ENCODE assay signal across 1 cellular context in the genomic region with DNA sequence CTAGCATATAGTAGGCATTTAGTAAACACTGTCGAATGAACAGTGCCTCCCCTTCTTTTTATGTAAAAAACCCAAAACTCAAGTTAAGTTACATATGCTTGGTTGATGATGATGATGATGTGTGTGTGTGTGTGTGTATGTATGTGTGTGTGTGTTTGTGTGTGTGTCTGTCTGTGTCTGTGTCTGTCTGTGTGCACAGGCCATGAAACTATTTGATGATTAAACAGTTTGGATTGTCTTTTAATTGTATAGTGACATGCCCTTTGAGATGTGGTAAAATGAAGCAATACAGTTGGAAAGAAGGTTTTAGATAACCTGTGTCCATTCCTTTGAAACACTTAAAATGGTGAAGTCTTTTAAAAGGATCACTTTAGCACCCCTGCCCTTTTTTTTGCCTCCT.
TF ChIP-seq lines count a peak whose summit lies in the region.

No MANE protein-coding gene starts in this region.

TF ChIP-seq in GM23338, 12 proteins besides CTCF, POLR2A, EP300 and RAD21 (continued from another document):
- TF ChIP-seq, protein P1, sequence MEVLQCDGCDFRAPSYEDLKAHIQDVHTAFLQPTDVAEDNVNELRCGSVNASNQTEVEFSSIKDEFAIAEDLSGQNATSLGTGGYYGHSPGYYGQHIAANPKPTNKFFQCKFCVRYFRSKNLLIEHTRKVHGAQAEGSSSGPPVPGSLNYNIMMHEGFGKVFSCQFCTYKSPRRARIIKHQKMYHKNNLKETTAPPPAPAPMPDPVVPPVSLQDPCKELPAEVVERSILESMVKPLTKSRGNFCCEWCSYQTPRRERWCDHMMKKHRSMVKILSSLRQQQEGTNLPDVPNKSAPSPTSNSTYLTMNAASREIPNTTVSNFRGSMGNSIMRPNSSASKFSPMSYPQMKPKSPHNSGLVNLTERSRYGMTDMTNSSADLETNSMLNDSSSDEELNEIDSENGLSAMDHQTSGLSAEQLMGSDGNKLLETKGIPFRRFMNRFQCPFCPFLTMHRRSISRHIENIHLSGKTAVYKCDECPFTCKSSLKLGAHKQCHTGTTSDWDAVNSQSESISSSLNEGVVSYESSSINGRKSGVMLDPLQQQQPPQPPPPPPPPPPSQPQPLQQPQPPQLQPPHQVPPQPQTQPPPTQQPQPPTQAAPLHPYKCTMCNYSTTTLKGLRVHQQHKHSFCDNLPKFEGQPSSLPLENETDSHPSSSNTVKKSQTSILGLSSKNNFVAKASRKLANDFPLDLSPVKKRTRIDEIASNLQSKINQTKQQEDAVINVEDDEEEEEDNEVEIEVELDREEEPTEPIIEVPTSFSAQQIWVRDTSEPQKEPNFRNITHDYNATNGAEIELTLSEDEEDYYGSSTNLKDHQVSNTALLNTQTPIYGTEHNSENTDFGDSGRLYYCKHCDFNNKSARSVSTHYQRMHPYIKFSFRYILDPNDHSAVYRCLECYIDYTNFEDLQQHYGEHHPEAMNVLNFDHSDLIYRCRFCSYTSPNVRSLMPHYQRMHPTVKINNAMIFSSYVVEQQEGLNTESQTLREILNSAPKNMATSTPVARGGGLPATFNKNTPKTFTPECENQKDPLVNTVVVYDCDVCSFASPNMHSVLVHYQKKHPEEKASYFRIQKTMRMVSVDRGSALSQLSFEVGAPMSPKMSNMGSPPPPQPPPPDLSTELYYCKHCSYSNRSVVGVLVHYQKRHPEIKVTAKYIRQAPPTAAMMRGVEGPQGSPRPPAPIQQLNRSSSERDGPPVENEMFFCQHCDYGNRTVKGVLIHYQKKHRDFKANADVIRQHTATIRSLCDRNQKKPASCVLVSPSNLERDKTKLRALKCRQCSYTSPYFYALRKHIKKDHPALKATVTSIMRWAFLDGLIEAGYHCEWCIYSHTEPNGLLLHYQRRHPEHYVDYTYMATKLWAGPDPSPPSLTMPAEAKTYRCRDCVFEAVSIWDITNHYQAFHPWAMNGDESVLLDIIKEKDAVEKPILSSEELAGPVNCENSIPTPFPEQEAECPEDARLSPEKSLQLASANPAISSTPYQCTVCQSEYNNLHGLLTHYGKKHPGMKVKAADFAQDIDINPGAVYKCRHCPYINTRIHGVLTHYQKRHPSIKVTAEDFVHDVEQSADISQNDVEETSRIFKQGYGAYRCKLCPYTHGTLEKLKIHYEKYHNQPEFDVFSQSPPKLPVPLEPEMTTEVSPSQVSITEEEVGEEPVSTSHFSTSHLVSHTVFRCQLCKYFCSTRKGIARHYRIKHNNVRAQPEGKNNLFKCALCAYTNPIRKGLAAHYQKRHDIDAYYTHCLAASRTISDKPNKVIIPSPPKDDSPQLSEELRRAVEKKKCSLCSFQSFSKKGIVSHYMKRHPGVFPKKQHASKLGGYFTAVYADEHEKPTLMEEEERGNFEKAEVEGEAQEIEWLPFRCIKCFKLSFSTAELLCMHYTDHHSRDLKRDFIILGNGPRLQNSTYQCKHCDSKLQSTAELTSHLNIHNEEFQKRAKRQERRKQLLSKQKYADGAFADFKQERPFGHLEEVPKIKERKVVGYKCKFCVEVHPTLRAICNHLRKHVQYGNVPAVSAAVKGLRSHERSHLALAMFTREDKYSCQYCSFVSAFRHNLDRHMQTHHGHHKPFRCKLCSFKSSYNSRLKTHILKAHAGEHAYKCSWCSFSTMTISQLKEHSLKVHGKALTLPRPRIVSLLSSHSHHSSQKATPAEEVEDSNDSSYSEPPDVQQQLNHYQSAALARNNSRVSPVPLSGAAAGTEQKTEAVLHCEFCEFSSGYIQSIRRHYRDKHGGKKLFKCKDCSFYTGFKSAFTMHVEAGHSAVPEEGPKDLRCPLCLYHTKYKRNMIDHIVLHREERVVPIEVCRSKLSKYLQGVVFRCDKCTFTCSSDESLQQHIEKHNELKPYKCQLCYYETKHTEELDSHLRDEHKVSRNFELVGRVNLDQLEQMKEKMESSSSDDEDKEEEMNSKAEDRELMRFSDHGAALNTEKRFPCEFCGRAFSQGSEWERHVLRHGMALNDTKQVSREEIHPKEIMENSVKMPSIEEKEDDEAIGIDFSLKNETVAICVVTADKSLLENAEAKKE (CRISPR knock-in tag; IDR thresholded peaks at IDR 0.05) = no peak
- no peak for TF ChIP-seq NANOG (IDR thresholded peaks at IDR 0.05; ENCODE audit: borderline replicate concordance)
- TF ChIP-seq EZH2phosphoT487 (IDR thresholded peaks at IDR 0.05; ENCODE audit: unreplicated experiment) = no peak
- no peak for TF ChIP-seq ZNF114 (CRISPR knock-in tag; IDR thresholded peaks at IDR 0.05)
